Comparison of ENCODE assay signal across 8 cellular contexts in genomic region chr19:32373614-32374295, GRCh38. TPM values are rescaled to one million over a fixed set of nuclear protein-coding genes. Genes with fewer than 3 reads are reported as not detected.
DNase-seq lines count a peak whose midpoint lies in the region; ATAC-seq, FAIRE-seq and TF ChIP-seq lines count a peak whose summit lies in the region.

No MANE protein-coding gene starts in this region.

- no peaks in the 10 kb centered on the region for H3K27me3 Mint-ChIP-seq in type B pancreatic cell
- no peaks in the 10 kb centered on the region for H3K27me3 Mint-ChIP-seq in activated T-helper 17 cell treated with anti-CD3 and anti-CD28 coated beads, Interleukin-2, amount 50 U/mL, for 72 hours

- no peak for TF ChIP-seq CTCF in type B pancreatic cell (conservative IDR thresholded peaks at IDR 0.05)

- peaks cover 46% of the 10 kb centered on the region for H3K36me3 Mint-ChIP-seq in type B pancreatic cell
- peaks cover 93% of the 10 kb centered on the region for H3K36me3 Mint-ChIP-seq in activated T-helper 17 cell treated with anti-CD3 and anti-CD28 coated beads, Interleukin-2, amount 50 U/mL, for 72 hours (ENCODE audit: low read depth)

- H3K9me3 Mint-ChIP-seq in type B pancreatic cell = peaks cover 5% of the 10 kb centered on the region
- no peaks in the 10 kb centered on the region for H3K9me3 Mint-ChIP-seq in activated T-helper 17 cell treated with anti-CD3 and anti-CD28 coated beads, Interleukin-2, amount 50 U/mL, for 72 hours

- H3K4me3 Mint-ChIP-seq in type B pancreatic cell = peak overlapping the region; percentile 32
- no peak overlapping the region for H3K4me3 Mint-ChIP-seq in activated T-helper 17 cell treated with anti-CD3 and anti-CD28 coated beads, Interleukin-2, amount 50 U/mL, for 72 hours

- peaks cover 16% of the 10 kb centered on the region for H3K4me1 Mint-ChIP-seq in type B pancreatic cell (ENCODE audit: unreplicated experiment)
- peaks cover 10% of the 10 kb centered on the region for H3K4me1 Mint-ChIP-seq in activated T-helper 17 cell treated with anti-CD3 and anti-CD28 coated beads, Interleukin-2, amount 50 U/mL, for 72 hours

- H3K27ac Mint-ChIP-seq in type B pancreatic cell = peak overlapping the region; percentile 89
- H3K27ac Mint-ChIP-seq in activated T-helper 17 cell treated with anti-CD3 and anti-CD28 coated beads, Interleukin-2, amount 50 U/mL, for 72 hours = no peak overlapping the region

- H3K27ac ChIP-seq in angular gyrus (ENCODE audit: low read depth, low read length) = peak overlapping the region; percentile 11

- peak; percentile 90 for ATAC-seq in Right ventricle myocardium inferior
- ATAC-seq in activated T-helper 17 cell treated with anti-CD3 and anti-CD28 coated beads, Interleukin-2, amount 50 U/mL, for 72 hours (replicated peaks) = no peak
- no peak for ATAC-seq in HG03139 (IDR thresholded peaks at IDR 0.05; ENCODE audit: unreplicated experiment)

- FAIRE-seq in islet of Langerhans (lab: Jason Lieb, UNC) = peak; percentile 97

- DNase-seq in Right ventricle myocardium inferior (ENCODE audit: missing footprints) (no peak), cardiac septum (ENCODE audit: low spot score) (no peak), type B pancreatic cell (ENCODE audit: extremely low spot score, unreplicated experiment) (no peak), NCI-H1105 (lab: John Stamatoyannopoulos, UW) (no peak)

- intact Hi-C loops in Right ventricle myocardium inferior (cut with DNase I) = no loop called here
- intact Hi-C loops in cardiac septum (cut with DNase I) = no loop called here

RNA-seq across cellular contexts. Expression of gene ZNF507, which starts 28.3 kb away (rescaled TPM):
- 14.7 TPM for total RNA-seq in Right ventricle myocardium inferior
- total RNA-seq in cardiac septum = 21.5 TPM
- 22.4 and 32.5 TPM in 2 replicates for total RNA-seq in type B pancreatic cell (ENCODE audit: low replicate concordance)
- 10 to 100 TPM; 22.1 to 27.5 TPM for total RNA-seq in activated T-helper 17 cell treated with anti-CD3 and anti-CD28 coated beads, Interleukin-2, amount 50 U/mL, for 72 hours

RNA-seq across cellular contexts. Expression of gene DPY19L3, which starts 31.8 kb away (rescaled TPM):
- total RNA-seq in Right ventricle myocardium inferior (5.2 TPM), cardiac septum (8.6 TPM), type B pancreatic cell (ENCODE audit: low replicate concordance) (25.5 and 75.2 TPM in 2 replicates)
- total RNA-seq in activated T-helper 17 cell treated with anti-CD3 and anti-CD28 coated beads, Interleukin-2, amount 50 U/mL, for 72 hours = 10 to 100 TPM; 14.8 to 15.0 TPM
